8 cellular contexts compared by ENCODE assay signal in genomic region chr15:43589779-43590466, GRCh38. TPM values are rescaled to one million over a fixed set of nuclear protein-coding genes. Genes with fewer than 3 reads are reported as not detected.
DNase-seq lines count a peak whose midpoint lies in the region; ATAC-seq, FAIRE-seq and TF ChIP-seq lines count a peak whose summit lies in the region.
"Not testable (repeated sequence)": the region's sequence is repeated elsewhere in the genome, so short reads cannot be mapped to it uniquely, and the experiment has no call there.

PPIP5K1 (minus strand) TSS chr15:43590208; CDS start chr15:43584504, 5,704 bp downstream.

- not testable (repeated sequence) for H3K23ac ChIP-seq in H9 (ENCODE audit: insufficient read length, low read depth, low read length)

- H3K36me3 Mint-ChIP-seq in H9 (ENCODE audit: insufficient read depth in 1 of 3, low read depth in 3 of 3), result not testable (repeated sequence)

- H4K91ac ChIP-seq in H9 (ENCODE audit: insufficient read length, low read depth, low read length), result not testable (repeated sequence)

- not testable (repeated sequence) for H3K4me1 ChIP-seq in H9 (ENCODE audit: insufficient read depth, low read length); mammary epithelial cell (ENCODE audit: insufficient read depth, low read length); right cardiac atrium (ENCODE audit: control insufficient read depth, insufficient read depth, low read length); prostate gland (replicated peaks)

- not testable (repeated sequence) for H3K79me1 ChIP-seq in H9 (ENCODE audit: insufficient read depth, low read depth, low read length, poor library complexity, severe bottlenecking)

- FAIRE-seq in A204.1 (lab: Jason Lieb, UNC), result peak; percentile 94

- not testable (repeated sequence) for H3K27me3 ChIP-seq in H9 (ENCODE audit: insufficient read depth, low read length); mammary epithelial cell (ENCODE audit: insufficient read depth, low read length); right cardiac atrium (ENCODE audit: control insufficient read depth, insufficient read depth); prostate gland (replicated peaks; ENCODE audit: insufficient read depth)

- not testable (repeated sequence) for H2BK12ac ChIP-seq in H9 (ENCODE audit: insufficient read length, low read depth, low read length)

- not testable (repeated sequence) for DNase-seq in H9; mammary epithelial cell; right cardiac atrium; prostate gland (ENCODE audit: low spot score)

- not testable (repeated sequence) for H2BK15ac ChIP-seq in H9 (ENCODE audit: low read depth, low read length)

- H3K4me3 Mint-ChIP-seq in H9, result not testable (repeated sequence)

- not testable (repeated sequence) for H2BK5ac ChIP-seq in H9 (ENCODE audit: insufficient read length, low read length)

- ATAC-seq in GM19023 (IDR thresholded peaks at IDR 0.05; ENCODE audit: unreplicated experiment), result peak; percentile 99
- ATAC-seq in HG03280 (IDR thresholded peaks at IDR 0.05; ENCODE audit: unreplicated experiment), result peak; percentile 97
- ATAC-seq in SK-N-SH treated with all-trans-retinoic acid at 6 μM for 48 hours, result peak; percentile 98
- ATAC-seq in right cardiac atrium, result peak; percentile 98 to 99

- H3K14ac ChIP-seq in H9 (ENCODE audit: insufficient read depth, low read length), result not testable (repeated sequence)

- not testable (repeated sequence) for H3K36me3 ChIP-seq in mammary epithelial cell (ENCODE audit: insufficient read depth, low read length); prostate gland

- CTCF ChIA-PET in mammary epithelial cell (lab: Charles Lee; ENCODE audit: low non-redundant PET), result not testable (repeated sequence)

- H3K9me3 Mint-ChIP-seq in H9, result not testable (repeated sequence)

- not testable (repeated sequence) for H3K27ac Mint-ChIP-seq in H9

- not testable (repeated sequence) for H2AFZ ChIP-seq in H9 (ENCODE audit: low read length); mammary epithelial cell (ENCODE audit: low read depth, low read length)

- H3K4ac ChIP-seq in H9 (ENCODE audit: low read depth, low read length), result not testable (repeated sequence)

- not testable (repeated sequence) for H3K79me2 ChIP-seq in H9 (ENCODE audit: insufficient read depth, low read length); mammary epithelial cell (ENCODE audit: insufficient read depth, low read length)

- dilution Hi-C loops in mammary epithelial cell (cut with HindIII; ENCODE audit: low sequenced_read_pairs), result not testable (repeated sequence)

- not testable (repeated sequence) for H3K4me2 ChIP-seq in H9 (ENCODE audit: insufficient read depth, insufficient read length, low read length); mammary epithelial cell (ENCODE audit: insufficient read depth, low read depth, low read length)

- in situ Hi-C loops in mammary epithelial cell (cut with MboI; ENCODE audit: low sequenced_read_pairs in 2 of 2), result not testable (repeated sequence)

- H2BK120ac ChIP-seq in H9 (ENCODE audit: low read depth, low read length, poor library complexity, severe bottlenecking), result not testable (repeated sequence)

- not testable (repeated sequence) for H3K9ac ChIP-seq in H9 (ENCODE audit: extremely low read depth, insufficient read length, low read length); mammary epithelial cell (ENCODE audit: insufficient read depth, low read length)

- H3T11ph ChIP-seq in H9 (ENCODE audit: low read length), result not testable (repeated sequence)

- not testable (repeated sequence) for H3K56ac ChIP-seq in H9 (ENCODE audit: insufficient read length, low read depth, low read length)

- not testable (repeated sequence) for H3K23me2 ChIP-seq in H9 (ENCODE audit: insufficient read length, low read depth, low read length, poor library complexity, severe bottlenecking)

- H4K5ac ChIP-seq in H9 (ENCODE audit: insufficient read length, low read depth, low read length), result not testable (repeated sequence)

- not testable (repeated sequence) for H3K4me1 Mint-ChIP-seq in H9

- intact Hi-C loops in mammary epithelial cell (cut with micrococcal nuclease); right cardiac atrium (cut with DNase I); prostate gland (cut with DNase I): not testable (repeated sequence)

- H3K18ac ChIP-seq in H9 (ENCODE audit: insufficient read length, low read depth, low read length), result not testable (repeated sequence)

- H3K9me3 ChIP-seq in H9 (ENCODE audit: control insufficient read depth, low read depth, low read length); mammary epithelial cell (replicated peaks; ENCODE audit: insufficient read depth, low read length); right cardiac atrium (ENCODE audit: control insufficient read depth, low read length); prostate gland: not testable (repeated sequence)

- H4K8ac ChIP-seq in H9 (replicated peaks; ENCODE audit: insufficient read length, low read depth, low read length), result not testable (repeated sequence)

- not testable (repeated sequence) for H4K20me1 ChIP-seq in H9 (ENCODE audit: control insufficient read depth, insufficient read depth, insufficient read length); mammary epithelial cell (ENCODE audit: insufficient read depth, low read length)

- not testable (repeated sequence) for H3K4me3 ChIP-seq in mammary epithelial cell (replicated peaks in 1 of 3; ENCODE audit: insufficient read depth in 1 of 3, low read depth in 2 of 3, low read length in 3 of 3); right cardiac atrium (ENCODE audit: low read length); prostate gland

- not testable (repeated sequence) for H2BK20ac ChIP-seq in H9 (ENCODE audit: low read depth, low read length, poor library complexity, severe bottlenecking)

- BruUV-seq in mammary epithelial cell (replicated peaks; lab: Mats Ljungman, UMichigan), result not testable (repeated sequence)

- not testable (repeated sequence) for H3K27ac ChIP-seq in H9 (ENCODE audit: insufficient read length, low read depth, low read length); mammary epithelial cell (ENCODE audit: insufficient read depth, low read depth, low read length); right cardiac atrium (ENCODE audit: low read length); prostate gland

- not testable (repeated sequence) for TF ChIP-seq POLR2A in prostate gland (IDR thresholded peaks at IDR 0.05)

- not testable (repeated sequence) for H3K27me3 Mint-ChIP-seq in H9 (ENCODE audit: low read depth)

- H2AK5ac ChIP-seq in H9 (ENCODE audit: insufficient read length, low read length), result not testable (repeated sequence)

- WGBS in H9 (ENCODE audit: extremely low coverage, insufficient read length, low lambda C conversion rate), result no CpG with 5 or more reads among the region's 54 CpGs
- WGBS in mammary epithelial cell (ENCODE audit: low coverage, missing lambda C conversion rate), result no CpG with 5 or more reads among the region's 54 CpGs
- no CpG with 5 or more reads among the region's 54 CpGs for WGBS in right cardiac atrium
- WGBS in prostate gland, result no CpG with 5 or more reads among the region's 54 CpGs

- not testable (repeated sequence) for TF ChIP-seq CTCF in H9 (conservative IDR thresholded peaks at IDR 0.05); mammary epithelial cell (conservative IDR thresholded peaks at IDR 0.05 in 1 of 2, IDR thresholded peaks at IDR 0.05 in 1 of 2; ENCODE audit: extremely low read depth in 1 of 2, insufficient read depth in 1 of 2, low read depth in 1 of 2, low read length in 2 of 2); prostate gland (IDR thresholded peaks at IDR 0.05)

RNA-seq across cellular contexts. Expression of gene PPIP5K1, which starts in this region (rescaled TPM):
- total RNA-seq in H9 (2021) (28.5 and 30.1 TPM in 2 replicates), mammary epithelial cell (10 to 100 TPM; 63.2 to 79.6 TPM), right cardiac atrium (10 to 100 TPM; 17.6 to 26.7 (median 22.3) TPM), prostate gland (10 to 100 TPM; 19.0 to 58.4 TPM)
- polyA plus RNA-seq in mammary epithelial cell (42.3 TPM), right cardiac atrium (6.8 TPM)
- polyA minus RNA-seq in mammary epithelial cell, result 22.8 TPM
